Comparison of ENCODE assay signal across 8 cellular contexts in the genomic region with DNA sequence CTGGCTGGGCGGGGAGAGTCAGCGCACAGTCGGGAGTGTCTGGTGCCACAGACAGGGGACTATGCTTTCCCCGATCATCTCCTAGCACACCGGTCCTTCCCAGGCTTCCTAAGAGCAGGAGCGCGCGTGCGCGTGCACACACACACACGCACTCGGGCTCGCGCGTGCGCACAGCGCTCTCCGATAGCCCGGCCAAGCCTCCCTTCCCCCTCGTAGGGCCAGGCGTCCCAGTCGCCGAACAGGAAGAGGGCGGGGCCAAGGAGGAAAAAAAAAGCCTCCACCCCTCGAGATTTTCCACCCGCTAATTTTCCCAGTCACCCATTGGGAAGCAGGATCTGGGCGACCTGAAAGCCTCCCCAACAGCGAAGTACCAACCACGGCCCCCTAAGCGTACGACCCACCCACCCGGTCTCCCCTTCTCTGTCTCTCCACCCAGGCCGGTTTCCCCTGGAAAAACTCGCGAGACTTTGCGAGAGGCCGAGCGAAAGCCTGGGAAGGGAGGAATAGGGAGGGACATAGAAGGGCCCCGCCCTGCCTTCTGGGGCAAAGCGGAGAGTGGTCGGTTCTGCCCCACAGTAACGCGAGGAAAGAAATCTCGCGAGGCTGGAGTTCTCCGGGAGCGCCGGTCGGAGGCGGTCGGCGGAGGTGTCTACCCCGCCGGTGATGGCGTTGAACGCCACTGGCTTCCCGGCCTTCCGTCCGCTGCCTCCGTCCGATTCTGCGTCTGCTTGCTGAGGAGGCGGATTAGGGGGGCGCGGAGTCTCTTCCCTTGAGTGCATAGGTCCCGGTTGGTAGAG. TPM values are rescaled to one million over a fixed set of nuclear protein-coding genes. Genes with fewer than 3 reads are reported as not detected.
A peak's percentile ranks its signal among the peaks of the same experiment; 100 is the strongest.
DNase-seq lines count a peak whose midpoint lies in the region; ATAC-seq and TF ChIP-seq lines count a peak whose summit lies in the region.

FGFR1OP2 (plus strand) TSS at position 608 of the 797 bp plus-strand sequence. CDS start 15,689 bp downstream, outside the sequence.
INTS13 (minus strand) TSS at position 119 of the 797 bp plus-strand sequence. CDS start 1,178 bp downstream, outside the sequence.

- intact Hi-C loops in left cardiac atrium (cut with DNase I): no loop called here

- no peaks in the 10 kb centered on the region for H3K27me3 Mint-ChIP-seq in T-helper 1 cell treated with Interleukin-12 subunit alpha and Interleukin-12 subunit beta and Interleukin-4 antibody, amounts not matched to agents 30 μg/mL and 1 μg/mL, for 36 hours (ENCODE audit: low read depth)
- no peaks in the 10 kb centered on the region for H3K27me3 Mint-ChIP-seq in progenitor cell of endocrine pancreas

- no peaks in the 10 kb centered on the region for H3K9me3 Mint-ChIP-seq in T-helper 1 cell treated with Interleukin-12 subunit alpha and Interleukin-12 subunit beta and Interleukin-4 antibody, amounts not matched to agents 30 μg/mL and 1 μg/mL, for 36 hours
- H3K9me3 Mint-ChIP-seq in progenitor cell of endocrine pancreas (ENCODE audit: low read depth): no peaks in the 10 kb centered on the region

- TF ChIP-seq CTCF in GM13977 (IDR thresholded peaks at IDR 0.05; ENCODE audit: extremely low read depth, insufficient read depth, missing control alignments) (no peak), progenitor cell of endocrine pancreas (IDR thresholded peaks at IDR 0.05; ENCODE audit: unreplicated experiment) (no peak)

- H3K4me1 Mint-ChIP-seq in T-helper 1 cell treated with Interleukin-12 subunit alpha and Interleukin-12 subunit beta and Interleukin-4 antibody, amounts not matched to agents 30 μg/mL and 1 μg/mL, for 36 hours (ENCODE audit: low read depth): peaks cover 53% of the 10 kb centered on the region
- H3K4me1 Mint-ChIP-seq in progenitor cell of endocrine pancreas (ENCODE audit: low read depth): peaks cover 42% of the 10 kb centered on the region

- ATAC-seq in HG02884 (IDR thresholded peaks at IDR 0.05; ENCODE audit: unreplicated experiment) (peak; percentile 72), left cardiac atrium (peak; percentile 97 to 98)

- in situ Hi-C loops in GM13977 (cut with MboI; ENCODE audit: low pct_unique_long_range_greater_than_20kb, low sequenced_read_pairs, unreplicated experiment): no loop called here

- peaks cover 15% of the 10 kb centered on the region for H3K36me3 Mint-ChIP-seq in T-helper 1 cell treated with Interleukin-12 subunit alpha and Interleukin-12 subunit beta and Interleukin-4 antibody, amounts not matched to agents 30 μg/mL and 1 μg/mL, for 36 hours (ENCODE audit: low read depth)
- H3K36me3 Mint-ChIP-seq in progenitor cell of endocrine pancreas (ENCODE audit: insufficient read depth): peaks cover 4% of the 10 kb centered on the region

- peak within 1 kb of the TSS; percentile 91 for H3K4me3 Mint-ChIP-seq in T-helper 1 cell treated with Interleukin-12 subunit alpha and Interleukin-12 subunit beta and Interleukin-4 antibody, amounts not matched to agents 30 μg/mL and 1 μg/mL, for 36 hours
- peak within 1 kb of the TSS; percentile 97 for H3K4me3 Mint-ChIP-seq in progenitor cell of endocrine pancreas (ENCODE audit: low read depth)

- H3K27ac Mint-ChIP-seq in T-helper 1 cell treated with Interleukin-12 subunit alpha and Interleukin-12 subunit beta and Interleukin-4 antibody, amounts not matched to agents 30 μg/mL and 1 μg/mL, for 36 hours: peak within 1 kb of the TSS; percentile 91
- H3K27ac Mint-ChIP-seq in progenitor cell of endocrine pancreas: peak within 1 kb of the TSS; percentile 100

- peak; percentile 92 for DNase-seq in GM13977 (ENCODE audit: low spot score)
- peak; percentile 99 for DNase-seq in NCI-H1694 (lab: John Stamatoyannopoulos, UW)
- peak; percentile 98 for DNase-seq in amniotic stem cell (lab: John Stamatoyannopoulos, UW)
- peak; percentile 99 for DNase-seq in left cardiac atrium
- peak; percentile 100 for DNase-seq in progenitor cell of endocrine pancreas (ENCODE audit: low spot score, unreplicated experiment)
- peak; percentile 99 for DNase-seq in ureter (ENCODE audit: low spot score)

RNA-seq across cellular contexts. Expression of gene FGFR1OP2, which starts in this region (rescaled TPM):
- total RNA-seq in left cardiac atrium: 10 to 100 TPM; 36.3 to 41.1 TPM
- total RNA-seq in progenitor cell of endocrine pancreas: 77.0 and 77.5 TPM in 2 replicates
- 36.5 TPM for total RNA-seq in ureter

RNA-seq across cellular contexts. Expression of gene INTS13, which starts in this region (rescaled TPM):
- 10 to 100 TPM; 14.6 to 18.6 TPM for total RNA-seq in left cardiac atrium
- 36.3 and 36.9 TPM in 2 replicates for total RNA-seq in progenitor cell of endocrine pancreas
- total RNA-seq in ureter: 19.6 TPM

Comparison
In these comparisons a context has a peak if more than half of its experiments do, and no peak if none do; other contexts are left out.
1. Peak in every context shown above with its lines: DNase-seq and ATAC-seq.